In genomic region chr10:80382989-80383388, GRCh38 we compare ENCODE assay signal across 8 cellular contexts. TPM values are rescaled to one million over a fixed set of nuclear protein-coding genes. Genes with fewer than 3 reads are reported as not detected.
A peak's percentile ranks its signal among the peaks of the same experiment; 100 is the strongest.
DNase-seq lines count a peak whose midpoint lies in the region; ATAC-seq and TF ChIP-seq lines count a peak whose summit lies in the region.

No MANE protein-coding gene starts in this region.

- H3K4me1 ChIP-seq in prostate gland (replicated peaks) = no peaks in the 10 kb centered on the region

- H3K9me3 ChIP-seq in prostate gland = no peaks in the 10 kb centered on the region

- H3K4me3 ChIP-seq in H7 (ENCODE audit: insufficient read depth, low read depth, low read length) = no peak overlapping the region
- H3K4me3 ChIP-seq in prostate gland = no peak overlapping the region

- H3K4me3 Mint-ChIP-seq in activated T-cell treated with anti-CD3 and anti-CD28 coated beads, Interleukin-2, amount 50 U/mL, for 4 hours = no peak overlapping the region

- 10% methylated on average over 4 of the region's 4 CpGs for WGBS in prostate gland

- TF ChIP-seq POLR2A in prostate gland (IDR thresholded peaks at IDR 0.05) = no peak

- ATAC-seq in activated T-cell treated with anti-CD3 and anti-CD28 coated beads, Interleukin-2, amount 50 U/mL, for 4 hours = peak in 1 of 2 donors; percentile 58

- no peaks in the 10 kb centered on the region for H3K27me3 Mint-ChIP-seq in activated T-cell treated with anti-CD3 and anti-CD28 coated beads, Interleukin-2, amount 50 U/mL, for 4 hours (ENCODE audit: low read depth)

- H3K36me3 Mint-ChIP-seq in activated T-cell treated with anti-CD3 and anti-CD28 coated beads, Interleukin-2, amount 50 U/mL, for 4 hours (ENCODE audit: insufficient read depth) = no peaks in the 10 kb centered on the region

- peak in 3 of 4 experiments; percentile 65 to 69 (median 68) for TF ChIP-seq CTCF in prostate gland (IDR thresholded peaks at IDR 0.05)

- no peaks in the 10 kb centered on the region for H3K9me3 Mint-ChIP-seq in activated T-cell treated with anti-CD3 and anti-CD28 coated beads, Interleukin-2, amount 50 U/mL, for 4 hours

- no peak overlapping the region for H3K27ac ChIP-seq in prostate gland

- H3K4me1 Mint-ChIP-seq in activated T-cell treated with anti-CD3 and anti-CD28 coated beads, Interleukin-2, amount 50 U/mL, for 4 hours (ENCODE audit: low read depth) = peaks cover 14% of the 10 kb centered on the region

- H3K27me3 ChIP-seq in H7 (ENCODE audit: control insufficient read depth, insufficient read depth, low read length) = no peaks in the 10 kb centered on the region
- H3K27me3 ChIP-seq in prostate gland (replicated peaks; ENCODE audit: insufficient read depth) = no peaks in the 10 kb centered on the region

- H3K36me3 ChIP-seq in H7 (replicated peaks; ENCODE audit: control insufficient read depth, insufficient read depth, low read length) (no peaks in the 10 kb centered on the region), prostate gland (no peaks in the 10 kb centered on the region)

- DNase-seq in NK-92 treated with Interleukin-12 subunit alpha and Interleukin-12 subunit beta, amount 100 ng/mL, for 24 hours (lab: John Stamatoyannopoulos, UW) = peak; percentile 3
- DNase-seq in NK-92 (lab: John Stamatoyannopoulos, UW; ENCODE audit: unreplicated experiment) = no peak
- peak; percentile 65 for DNase-seq in H7
- DNase-seq in NCI-H446 treated with DMSO at 0.1 percent for 48 hours (lab: John Stamatoyannopoulos, UW) = peak; percentile 1
- DNase-seq in activated T-cell treated with anti-CD3 and anti-CD28 coated beads, Interleukin-2, amount 50 U/mL, for 4 hours = peak; percentile 30
- DNase-seq in fibroblast of the conjunctiva (ENCODE audit: low read depth) = peak; percentile 20
- peak; percentile 21 for DNase-seq in prostate gland (ENCODE audit: low spot score)
- no peak for DNase-seq in cerebellum (ENCODE audit: low spot score)

- intact Hi-C loops in prostate gland (cut with DNase I) = loop anchor here (5.0 to 10.0 kb wide), 3 partner anchors 59 to 542 kb away; no protein-coding TSS in a partner anchor

RNA-seq across cellular contexts. Expression of gene PRXL2A, which starts 25.4 kb away (rescaled TPM):
- 35.0 and 36.1 TPM in 2 replicates for total RNA-seq in H7 (2014; rRNA removed; shearing (Covaris generic))
- total RNA-seq in activated T-cell treated with anti-CD3 and anti-CD28 coated beads, Interleukin-2, amount 50 U/mL, for 4 hours = 10 to 100 TPM in 2 of 3 donors, 1 to 10 TPM in 1; 6.1 to 11.1 (median 10.8) TPM
- total RNA-seq in prostate gland = 100 to 1,000 TPM in 1 of 2 donors, 10 to 100 TPM in 1; 86.0 to 101 TPM
- 36.8 TPM for total RNA-seq in cerebellum

RNA-seq across cellular contexts. Expression of gene DYDC2, which starts 26.4 kb away (rescaled TPM):
- 0.97 and 1.1 TPM in 2 replicates for total RNA-seq in H7 (2014; rRNA removed; shearing (Covaris generic))
- not detected for total RNA-seq in activated T-cell treated with anti-CD3 and anti-CD28 coated beads, Interleukin-2, amount 50 U/mL, for 4 hours
- total RNA-seq in prostate gland (not detected), cerebellum (1.2 TPM)

RNA-seq across cellular contexts. Expression of gene DYDC1, which starts 26.4 kb away (rescaled TPM):
- total RNA-seq in H7 (2014; rRNA removed; shearing (Covaris generic)) = not detected in 2 replicates
- not detected for total RNA-seq in activated T-cell treated with anti-CD3 and anti-CD28 coated beads, Interleukin-2, amount 50 U/mL, for 4 hours
- total RNA-seq in prostate gland (1 to 10 TPM in 1 of 2 donors, not detected in 1; 8.7 TPM), cerebellum (not detected)

Comparison
In these comparisons a context has a peak if more than half of its experiments do, and no peak if none do; other contexts are left out.
1. DNase-seq: peak in NK-92 treated with Interleukin-12 subunit alpha and Interleukin-12 subunit beta, amount 100 ng/mL, for 24 hours (single experiment), H7 (single experiment), NCI-H446 treated with DMSO at 0.1 percent for 48 hours (single experiment), activated T-cell treated with anti-CD3 and anti-CD28 coated beads, Interleukin-2, amount 50 U/mL, for 4 hours (single experiment), fibroblast of the conjunctiva (single experiment) and prostate gland (single experiment); none in NK-92 (single experiment) and cerebellum (single experiment).